8 cellular contexts compared by ENCODE assay signal in the genomic region with DNA sequence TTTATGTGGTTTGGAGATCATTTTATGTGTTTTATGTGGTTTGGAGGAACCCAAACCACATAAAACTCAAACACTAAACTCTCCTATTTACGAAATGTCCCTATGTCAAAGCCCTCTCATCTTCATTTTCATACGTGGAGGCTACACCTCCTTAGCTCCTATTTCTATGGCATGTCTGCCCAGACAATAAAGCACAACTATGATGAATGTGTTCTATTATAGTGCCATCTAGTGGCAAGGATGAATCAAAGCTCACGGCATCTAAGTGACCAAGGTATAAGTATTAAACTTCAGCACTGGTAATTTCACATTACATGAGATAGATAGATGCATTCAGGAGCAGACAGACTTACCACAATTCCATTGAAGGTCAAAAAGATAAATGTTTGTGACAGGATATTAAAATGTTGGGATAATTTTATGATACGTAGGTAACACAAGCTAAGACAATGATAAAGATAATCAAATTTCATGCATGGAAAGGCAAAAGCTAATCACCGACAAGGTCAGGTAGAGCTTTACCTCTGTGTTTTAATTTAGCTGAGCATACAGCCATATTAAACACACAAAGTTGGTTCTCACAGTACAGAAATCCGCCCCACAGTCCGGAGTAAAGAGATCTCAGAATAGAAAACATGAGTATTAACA.
DNase-seq lines count a peak whose midpoint lies in the region; ATAC-seq and TF ChIP-seq lines count a peak whose summit lies in the region.

No MANE protein-coding gene starts in this region.

- H3K36me3 Mint-ChIP-seq in MCF 10A (ENCODE audit: insufficient read depth, unreplicated experiment): no peaks in the 10 kb centered on the region

- BruUV-seq in MCF 10A (replicated peaks; lab: Mats Ljungman, UMichigan): no TSS peak

- CTCF ChIA-PET in MCF 10A (lab: Yijun Ruan, JAX): interaction anchor here (0.5 to 1.8 kb wide), 28 partner anchors 9 to 1807 kb away, joined by 3 to 10 read pairs (median 3); no protein-coding TSS in a partner anchor

- intact Hi-C loops in MCF 10A (cut with micrococcal nuclease): loop anchor here (2.0 to 5.0 kb wide), 3 partner anchors 150 to 799 kb away; no protein-coding TSS in a partner anchor
- intact Hi-C loops in left colon (cut with DNase I, micrococcal nuclease): no loop called here

- no peak overlapping the region for H3K27ac Mint-ChIP-seq in MCF 10A (ENCODE audit: low read depth, unreplicated experiment)

- ATAC-seq in HG02610 (IDR thresholded peaks at IDR 0.05; ENCODE audit: unreplicated experiment) (peak; percentile 87), left colon (peak; percentile 77)

- POLR2A ChIA-PET in MCF 10A (lab: Yijun Ruan, JAX): interaction anchor here (0.6 to 1.1 kb wide), 2 partner anchors 9 to 1525 kb away, joined by 3 to 4 read pairs; no protein-coding TSS in a partner anchor

- H3K4me1 Mint-ChIP-seq in MCF 10A (ENCODE audit: insufficient read depth, unreplicated experiment): peaks cover 11% of the 10 kb centered on the region

- peaks cover 14% of the 10 kb centered on the region for H3K9me3 Mint-ChIP-seq in MCF 10A (ENCODE audit: unreplicated experiment)

- H3K27me3 Mint-ChIP-seq in MCF 10A (ENCODE audit: insufficient read depth, unreplicated experiment): peaks cover 53% of the 10 kb centered on the region

- DNase-seq in AG09309 (ENCODE audit: low read depth) (no peak), NCI-H226 (peak; percentile 9), MCF 10A (ENCODE audit: unreplicated experiment) (peak; percentile 56), left colon (no peak), NCI-H526 treated with DMSO at 0.1 percent for 48 hours (lab: John Stamatoyannopoulos, UW) (no peak), NCI-H2227 (lab: John Stamatoyannopoulos, UW; ENCODE audit: unreplicated experiment) (no peak)

- no peak overlapping the region for H3K4me3 Mint-ChIP-seq in MCF 10A (ENCODE audit: unreplicated experiment)

- H3K4me3 ChIP-seq in AG09309 (ENCODE audit: control insufficient read depth, low read depth, low read length) (no peak overlapping the region), GM12875 (ENCODE audit: low read depth, low read length) (no peak overlapping the region)

- TF ChIP-seq CTCF in AG09309 (IDR thresholded peaks at IDR 0.05; ENCODE audit: control insufficient read depth, insufficient read depth, low read depth, low read length, missing control alignments): peak; percentile 52
- peak; percentile 34; the same call in 1 of the 2 replicates for TF ChIP-seq CTCF in GM12875 (IDR thresholded peaks at IDR 0.05; ENCODE audit: borderline replicate concordance, insufficient read depth, low read depth, low read length)
- TF ChIP-seq CTCF in MCF 10A (IDR thresholded peaks at IDR 0.05; ENCODE audit: unreplicated experiment): peak; percentile 46

Comparison
In these comparisons a context has a peak if more than half of its experiments do, and no peak if none do; other contexts are left out.
1. DNase-seq: peak in NCI-H226 (single experiment) and MCF 10A (single experiment); none in AG09309 (single experiment), left colon (0 of 2), NCI-H526 treated with DMSO at 0.1 percent for 48 hours (single experiment) and NCI-H2227 (single experiment).
2. Peak in every context shown above with its lines, with median percentiles within 50 percentile points of each other: CTCF ChIP-seq.